Comparison of ENCODE assay signal across 1 cellular context in genomic region chr14:67313153-67313552, GRCh38.
TF ChIP-seq lines count a peak whose summit lies in the region.

No MANE protein-coding gene starts in this region.

TF ChIP-seq in HepG2, 621 proteins besides CTCF, POLR2A, EP300 and RAD21 (continued from another document):
- TF ChIP-seq E2F2 (CRISPR knock-in tag; IDR thresholded peaks at IDR 0.05; ENCODE audit: borderline replicate concordance) (no peak), ARID5B (CRISPR knock-in tag; IDR thresholded peaks at IDR 0.05) (peak; percentile 46), CEBPB (IDR thresholded peaks at IDR 0.05; ENCODE audit: borderline replicate concordance, low read depth, low read length) (peak; percentile 63; the same call in 1 of the 2 replicates), MYC (CRISPR knock-in tag; IDR thresholded peaks at IDR 0.05; ENCODE audit: borderline replicate concordance) (no peak), GPBP1L1 (CRISPR knock-in tag; IDR thresholded peaks at IDR 0.05) (no peak), ZNF142 (CRISPR knock-in tag; IDR thresholded peaks at IDR 0.05) (no peak), THRA (CRISPR knock-in tag; IDR thresholded peaks at IDR 0.05; ENCODE audit: borderline replicate concordance) (no peak), MIXL1 (CRISPR knock-in tag; IDR thresholded peaks at IDR 0.05) (0 out of 2 replicates have a peak, but pooled peaks have one; percentile 39), ZNF816 (CRISPR knock-in tag; IDR thresholded peaks at IDR 0.05; ENCODE audit: borderline replicate concordance) (no peak), ARID3A (IDR thresholded peaks at IDR 0.05; ENCODE audit: low read depth, low read length) (peak; percentile 63; the same call in 1 of the 2 replicates), NR2F2 (IDR thresholded peaks at IDR 0.05; ENCODE audit: borderline replicate concordance, low read depth) (no peak), ZNF788 (CRISPR knock-in tag; IDR thresholded peaks at IDR 0.05; ENCODE audit: borderline replicate concordance) (no peak), TEF (CRISPR knock-in tag; IDR thresholded peaks at IDR 0.05) (no peak), ZNF256 (CRISPR knock-in tag; conservative IDR thresholded peaks at IDR 0.05) (no peak), ZNF766 (CRISPR knock-in tag; IDR thresholded peaks at IDR 0.05; ENCODE audit: borderline replicate concordance) (no peak), FOXA1 (IDR thresholded peaks at IDR 0.05) (0 out of 2 replicates have a peak, but pooled peaks have one; percentile 6), FOXA1 (CRISPR knock-in tag; IDR thresholded peaks at IDR 0.05) (peak; percentile 70), MNT (IDR thresholded peaks at IDR 0.05) (no peak), SIX1 (CRISPR knock-in tag; IDR thresholded peaks at IDR 0.05; ENCODE audit: borderline replicate concordance) (no peak), ZNF563 (CRISPR knock-in tag; IDR thresholded peaks at IDR 0.05) (no peak), ZBTB25 (CRISPR knock-in tag; IDR thresholded peaks at IDR 0.05) (no peak), MZF1 (CRISPR knock-in tag; IDR thresholded peaks at IDR 0.05; ENCODE audit: borderline replicate concordance) (no peak), CEBPG (CRISPR knock-in tag; IDR thresholded peaks at IDR 0.05) (peak; percentile 39; the same call in 1 of the 2 replicates), FOXA3 (CRISPR knock-in tag; IDR thresholded peaks at IDR 0.05) (peak; percentile 51; the same call in 1 of the 2 replicates), ZBTB10 (CRISPR knock-in tag; IDR thresholded peaks at IDR 0.05; ENCODE audit: borderline replicate concordance) (no peak)
